ENCODE assay signal across 33 cellular contexts in the genomic region with DNA sequence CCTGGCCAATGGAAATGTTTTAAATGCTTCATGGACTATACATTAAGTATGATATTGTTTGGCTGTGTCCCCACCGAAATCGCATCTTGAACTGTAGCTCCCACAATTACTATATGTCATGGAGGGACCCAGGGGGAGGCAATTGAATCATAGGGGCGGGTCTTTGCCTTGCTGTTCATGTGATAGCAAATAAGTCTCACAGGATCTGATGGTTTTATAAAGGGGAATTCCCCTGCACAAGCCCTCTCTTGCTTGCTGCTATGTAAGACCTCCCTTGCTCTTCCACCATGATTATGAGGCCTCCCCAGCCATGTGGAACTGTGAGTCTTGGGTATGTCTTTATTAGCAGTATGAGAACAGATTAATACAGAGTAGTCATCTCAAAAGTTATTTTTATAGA. TPM values are rescaled to one million over a fixed set of nuclear protein-coding genes. Genes with fewer than 3 reads are reported as not detected.
"Had no signal": no experiment of that assay in that cellular context is flagged by ENCODE, and none has a peak within 500 bp of the region (broad histone marks: within the 10 kb centered on the region; RNA-seq: fewer than 3 reads in every experiment).

No MANE protein-coding gene starts in this region.

- H3K27ac ChIP-seq: adrenal gland, body of pancreas, coronary artery, dorsolateral prefrontal cortex, esophagus muscularis mucosa, gastroesophageal sphincter, heart right ventricle, WERI-Rb-1 had no signal

- ATAC-seq: activated CD4-positive, CD25-positive, alpha-beta regulatory T cell treated with anti-CD3 and anti-CD28 coated beads, Interleukin-2, amount 50 U/mL, for 24 hours; body of pancreas; gastroesophageal sphincter; heart right ventricle; T-helper 17 cell had no signal

- H3K4me1 Mint-ChIP-seq: activated B cell treated with CpG ODN at 0.5 μM for 24 hours; activated naive CD4-positive, alpha-beta T cell treated with anti-CD3 and anti-CD28 coated beads, Interleukin-2, amount 10 ng/mL, durations not matched to agents 7 days and 5 days; central memory CD8-positive, alpha-beta T cell; T-helper 17 cell had no signal

- H3K36me3 Mint-ChIP-seq: activated naive CD4-positive, alpha-beta T cell treated with anti-CD3 and anti-CD28 coated beads, Interleukin-2, amount 10 ng/mL, durations not matched to agents 7 days and 5 days; activated naive CD4-positive, alpha-beta T cell treated with anti-CD3 and anti-CD28 coated beads, Interleukin-2, amount 50 U/mL, for 72 hours had no signal

- H3K9me3 Mint-ChIP-seq: activated naive CD4-positive, alpha-beta T cell treated with anti-CD3 and anti-CD28 coated beads, Interleukin-2, amount 10 ng/mL, durations not matched to agents 7 days and 5 days; activated naive CD4-positive, alpha-beta T cell treated with anti-CD3 and anti-CD28 coated beads, Interleukin-2, amount 50 U/mL, for 72 hours; activated T-cell treated with anti-CD3 and anti-CD28 coated beads, Interleukin-2, amount 50 U/mL, for 24 hours; activated T-helper 1 cell treated with anti-CD3 and anti-CD28 coated beads, Interleukin-12 subunit alpha, Interleukin-12 subunit beta, Interleukin-2, Interleukin-4 antibody, amounts not matched to agents 30 ng/mL and 10 ng/mL and 1 ng/mL, durations not matched to agents 14 hours and 24 hours and 36 hours; activated T-helper 2 cell treated with anti-CD3 and anti-CD28 coated beads, Interferon-gamma antibody, Interleukin-2, Interleukin-4, amounts not matched to agents 10 μg/mL and 5 μg/mL and 100 μg/mL, durations not matched to agents 14 hours and 24 hours and 36 hours; central memory CD8-positive, alpha-beta T cell; dendritic cell treated with granulocyte-macrophage colony-stimulating factor and Interleukin-4, amounts not matched to agents 40 ng/mL and 50 ng/mL, for 4 days; endodermal cell; T-helper 2 cell treated with Interferon-gamma antibody and Interleukin-4, amounts not matched to agents 5 μg/mL and 100 μg/mL, for 36 hours had no signal

- DNase-seq: activated B cell treated with CpG ODN at 0.5 μM for 24 hours; activated CD4-positive, alpha-beta T cell treated with anti-CD3 and anti-CD28 coated beads for 48 hours; activated CD4-positive, alpha-beta T cell treated with anti-CD3 and anti-CD28 coated beads, Interleukin-2, amount 50 U/mL, for 1 hour; activated CD4-positive, alpha-beta T cell treated with anti-CD3 and anti-CD28 coated beads, Interleukin-2, amount 50 U/mL, for 48 hours; activated CD8-positive, alpha-beta memory T cell treated with anti-CD3 and anti-CD28 coated beads, Interleukin-2, amount 50 U/mL, for 48 hours; activated effector memory CD4-positive, alpha-beta T cell treated with anti-CD3 and anti-CD28 coated beads, Interleukin-2, amount 50 U/mL, for 16 hours; activated naive CD4-positive, alpha-beta T cell treated with anti-CD3 and anti-CD28 coated beads, Interleukin-2, amount 10 ng/mL, durations not matched to agents 7 days and 5 days; activated T-cell treated with anti-CD3 and anti-CD28 coated beads for 4 hours; activated T-cell treated with anti-CD3 and anti-CD28 coated beads, Interleukin-2, amount 50 U/mL, for 24 hours; adrenal gland; amygdala; aorta; body of pancreas; dorsolateral prefrontal cortex; effector memory CD4-positive, alpha-beta T cell; endodermal cell; erythroblast; foreskin melanocyte; heart right ventricle; T-helper 1 cell; T-helper 17 cell; T1000; WERI-Rb-1 had no signal

- H3K27me3 ChIP-seq: adrenal gland, body of pancreas, heart right ventricle had no signal

- H3K4me3 ChIP-seq: adrenal gland, body of pancreas, coronary artery, dorsolateral prefrontal cortex, esophagus muscularis mucosa, gastroesophageal sphincter, heart right ventricle had no signal

- H3K9me3 ChIP-seq: adrenal gland, esophagus muscularis mucosa, gastroesophageal sphincter, heart right ventricle had no signal

- H3K27ac Mint-ChIP-seq: activated B cell treated with CpG ODN at 0.5 μM for 24 hours; activated naive CD4-positive, alpha-beta T cell treated with anti-CD3 and anti-CD28 coated beads, Interleukin-2, amount 10 ng/mL, durations not matched to agents 7 days and 5 days; activated naive CD4-positive, alpha-beta T cell treated with anti-CD3 and anti-CD28 coated beads, Interleukin-2, amount 50 U/mL, for 72 hours; activated T-cell treated with anti-CD3 and anti-CD28 coated beads, Interleukin-2, amount 50 U/mL, for 24 hours; activated T-helper 1 cell treated with anti-CD3 and anti-CD28 coated beads, Interleukin-12 subunit alpha, Interleukin-12 subunit beta, Interleukin-2, Interleukin-4 antibody, amounts not matched to agents 30 ng/mL and 10 ng/mL and 1 ng/mL, durations not matched to agents 14 hours and 24 hours and 36 hours; activated T-helper 2 cell treated with anti-CD3 and anti-CD28 coated beads, Interferon-gamma antibody, Interleukin-2, Interleukin-4, amounts not matched to agents 10 μg/mL and 5 μg/mL and 100 μg/mL, durations not matched to agents 14 hours and 24 hours and 36 hours; dendritic cell treated with granulocyte-macrophage colony-stimulating factor and Interleukin-4, amounts not matched to agents 40 ng/mL and 50 ng/mL, for 4 days; T-helper 17 cell; T-helper 2 cell treated with Interferon-gamma antibody and Interleukin-4, amounts not matched to agents 5 μg/mL and 100 μg/mL, for 36 hours had no signal

- H3K36me3 ChIP-seq: adrenal gland, esophagus muscularis mucosa, gastroesophageal sphincter, heart right ventricle, WERI-Rb-1 had no signal

- H3K4me3 Mint-ChIP-seq: activated B cell treated with CpG ODN at 0.5 μM for 24 hours; activated naive CD4-positive, alpha-beta T cell treated with anti-CD3 and anti-CD28 coated beads, Interleukin-2, amount 10 ng/mL, durations not matched to agents 7 days and 5 days; activated T-cell treated with anti-CD3 and anti-CD28 coated beads, Interleukin-2, amount 50 U/mL, for 24 hours; activated T-helper 1 cell treated with anti-CD3 and anti-CD28 coated beads, Interleukin-12 subunit alpha, Interleukin-12 subunit beta, Interleukin-2, Interleukin-4 antibody, amounts not matched to agents 30 ng/mL and 10 ng/mL and 1 ng/mL, durations not matched to agents 14 hours and 24 hours and 36 hours; central memory CD8-positive, alpha-beta T cell; dendritic cell treated with granulocyte-macrophage colony-stimulating factor and Interleukin-4, amounts not matched to agents 40 ng/mL and 50 ng/mL, for 4 days; endodermal cell; T-helper 17 cell; T-helper 2 cell treated with Interferon-gamma antibody and Interleukin-4, amounts not matched to agents 5 μg/mL and 100 μg/mL, for 36 hours had no signal

- H3K4me1 ChIP-seq: adrenal gland had no signal

RNA-seq across cellular contexts. Expression of a gene that starts 32.4 kb away (rescaled TPM):
- total RNA-seq: activated B cell treated with CpG ODN at 0.5 μM for 24 hours had no signal
